32 cellular contexts compared by ENCODE assay signal in genomic region chr12:115680967-115681366, GRCh38.
A peak's percentile ranks its signal among the peaks of the same experiment; 100 is the strongest.
DNase-seq lines count a peak whose midpoint lies in the region; ATAC-seq, FAIRE-seq and TF ChIP-seq lines count a peak whose summit lies in the region.
"Had no signal": no experiment of that assay in that cellular context is flagged by ENCODE, and none has a peak within 500 bp of the region (broad histone marks: within the 10 kb centered on the region; RNA-seq: fewer than 3 reads in every experiment).

No MANE protein-coding gene starts in this region.

- H3K27me3 ChIP-seq in HepG2 (ENCODE audit: control insufficient read depth in 1 of 2, insufficient read depth in 2 of 2, low read length in 2 of 2) (no peaks in the 10 kb centered on the region), right lobe of liver (no peaks in the 10 kb centered on the region), K562 (ENCODE audit: control insufficient read depth in 2 of 2, insufficient read depth in 2 of 2, low read length in 2 of 2) (no peaks in the 10 kb centered on the region)
- H3K27me3 ChIP-seq: BE2C; BLaER1; BLaER1 treated with 17β-estradiol and CSF1 and Interleukin-3, amounts not matched to agents 10 nM and 100 nM had no signal

- H3K27ac ChIP-seq in HepG2 (ENCODE audit: extremely low read length, insufficient read depth, low read length): no peak overlapping the region
- H3K27ac ChIP-seq in right lobe of liver: no peak overlapping the region
- H3K27ac ChIP-seq in A549: no peak overlapping the region
- H3K27ac ChIP-seq in K562 (ENCODE audit: extremely low read depth, low read depth, low read length): no peak overlapping the region
- H3K27ac ChIP-seq: 22Rv1; BLaER1; BLaER1 treated with 17β-estradiol and CSF1 and Interleukin-3, amounts not matched to agents 10 nM and 100 nM; C4-2B had no signal

- TF ChIP-seq EP300 in HepG2 (IDR thresholded peaks at IDR 0.05; ENCODE audit: low read depth in 2 of 2, low read length in 2 of 2) (no peak), HepG2 (CRISPR knock-in tag; IDR thresholded peaks at IDR 0.05; ENCODE audit: borderline replicate concordance) (no peak), A549 (IDR thresholded peaks at IDR 0.05) (no peak), K562 (IDR thresholded peaks at IDR 0.05; ENCODE audit: low read length) (no peak)

- H3K4me3 ChIP-seq in HepG2 (replicated peaks in 1 of 3; ENCODE audit: insufficient read depth in 1 of 3, low read depth in 2 of 3, low read length in 3 of 3) (no peak overlapping the region), right lobe of liver (no peak overlapping the region), A549 (no peak overlapping the region), K562 (no peak overlapping the region)
- H3K4me3 ChIP-seq: BLaER1; BLaER1 treated with 17β-estradiol and CSF1 and Interleukin-3, amounts not matched to agents 10 nM and 100 nM had no signal

- POLR2A ChIA-PET in HepG2 (lab: Yijun Ruan, JAX) (no interaction called here), A549 (lab: Yijun Ruan, JAX) (no interaction called here), K562 (lab: Yijun Ruan, JAX) (interaction anchor here (0.6 to 0.9 kb wide), 2 partner anchors 623 to 1314 kb away, joined by 3 read pairs; no protein-coding TSS in a partner anchor)

- H3K9me1 ChIP-seq in K562 (ENCODE audit: control insufficient read depth, insufficient read depth, low read length): no peaks in the 10 kb centered on the region

- BruUV-seq in HepG2 (replicated peaks; lab: Mats Ljungman, UMichigan) (no TSS peak), K562 (replicated peaks; lab: Mats Ljungman, UMichigan) (no TSS peak)

- H3K4me2 ChIP-seq in HepG2 (ENCODE audit: low read depth, low read length) (no peak overlapping the region), A549 (no peak overlapping the region), K562 (ENCODE audit: insufficient read depth, low read length) (no peak overlapping the region)
- H3K4me2 ChIP-seq: BLaER1; BLaER1 treated with 17β-estradiol and CSF1 and Interleukin-3, amounts not matched to agents 10 nM and 100 nM had no signal

- H3K36me3 ChIP-seq in HepG2 (replicated peaks in 1 of 2; ENCODE audit: control insufficient read depth in 1 of 2, insufficient read depth in 2 of 2, low read length in 2 of 2) (no peaks in the 10 kb centered on the region), right lobe of liver (no peaks in the 10 kb centered on the region), K562 (ENCODE audit: control insufficient read depth, insufficient read depth, low read length) (no peaks in the 10 kb centered on the region)
- H3K36me3 ChIP-seq: BE2C; BLaER1; BLaER1 treated with 17β-estradiol and CSF1 and Interleukin-3, amounts not matched to agents 10 nM and 100 nM had no signal

- no peak for TF ChIP-seq CTCF in HepG2 (CRISPR knock-in tag; IDR thresholded peaks at IDR 0.05)
- no peak for TF ChIP-seq CTCF in right lobe of liver (IDR thresholded peaks at IDR 0.05)
- no peak for TF ChIP-seq CTCF in A549 (IDR thresholded peaks at IDR 0.05)
- no peak for TF ChIP-seq CTCF in K562 (IDR thresholded peaks at IDR 0.05 in 2 of 3, conservative IDR thresholded peaks at IDR 0.05 in 1 of 3; ENCODE audit: insufficient read depth in 2 of 3, low read depth in 1 of 3, low read length in 3 of 3)

- CTCF ChIA-PET in HepG2 (lab: Yijun Ruan, JAX; ENCODE audit: low intra/inter-chr PET ratio, low total read pairs): no interaction called here
- CTCF ChIA-PET in A549 (lab: Yijun Ruan, JAX): interaction anchor here (0.6 to 1.6 kb wide), 3 partner anchors 13 to 1588 kb away, joined by 3 to 4 read pairs (median 4); no protein-coding TSS in a partner anchor
- CTCF ChIA-PET in K562 (lab: Yijun Ruan, JAX; ENCODE audit: low intra/inter-chr PET ratio): no interaction called here

- no peak for TF ChIP-seq POLR2A in HepG2 (IDR thresholded peaks at IDR 0.05; ENCODE audit: insufficient read depth in 1 of 2, low read depth in 2 of 2, low read length in 2 of 2)
- TF ChIP-seq POLR2A in right lobe of liver (IDR thresholded peaks at IDR 0.05): no peak
- no peak for TF ChIP-seq POLR2A in A549 (IDR thresholded peaks at IDR 0.05; ENCODE audit: low read length)
- no peak for TF ChIP-seq POLR2A in K562 (conservative IDR thresholded peaks at IDR 0.05)

- H3K9ac ChIP-seq in HepG2 (ENCODE audit: insufficient read depth, low read depth, low read length): no peak overlapping the region
- H3K9ac ChIP-seq in K562 (ENCODE audit: insufficient read depth in 1 of 2, low read depth in 2 of 2, low read length in 2 of 2): no peak overlapping the region
- H3K9ac ChIP-seq: BLaER1; BLaER1 treated with 17β-estradiol and CSF1 and Interleukin-3, amounts not matched to agents 10 nM and 100 nM had no signal

- no peak for FAIRE-seq in HepG2 (lab: Jason Lieb, UNC)
- FAIRE-seq in A549 (lab: Jason Lieb, UNC): no peak
- FAIRE-seq in K562 (lab: Jason Lieb, UNC): no peak
- FAIRE-seq: A204.1, D721Med had no signal

- DNase-seq in HepG2 (ENCODE audit: low spot score): no peak
- DNase-seq in right lobe of liver: no peak
- DNase-seq in A549 (ENCODE audit: low read depth in 1 of 2, low spot score in 1 of 2): no peak
- DNase-seq in K562 (ENCODE audit: extremely low read depth in 1 of 4, low spot score in 3 of 4): no peak
- no peak for DNase-seq in GOT3 (lab: John Stamatoyannopoulos, UW)
- DNase-seq: 8988T; ACHN; AML-193; BE2C; C1 segment of cervical spinal cord; Caco-2; Calu3; CD4-positive, alpha-beta memory T cell; CD4-positive, alpha-beta T cell; CD4-positive, CD25-positive, alpha-beta regulatory T cell; CD8-positive, alpha-beta memory T cell; CD8-positive, alpha-beta T cell; COR-L47; DMS 273 treated with DMSO at 0.1 percent for 48 hours; DMS153; DMS53; DMS79; DMS79 treated with DMSO at 0.1 percent for 48 hours; DND-41; EL had no signal

- H3K4me1 ChIP-seq in HepG2 (ENCODE audit: insufficient read depth, low read length) (no peaks in the 10 kb centered on the region), right lobe of liver (no peaks in the 10 kb centered on the region), A549 (no peaks in the 10 kb centered on the region), K562 (replicated peaks in 1 of 2; ENCODE audit: control insufficient read depth in 2 of 2, insufficient read depth in 2 of 2, low read length in 2 of 2) (no peaks in the 10 kb centered on the region)
- H3K4me1 ChIP-seq: BE2C; BLaER1; BLaER1 treated with 17β-estradiol and CSF1 and Interleukin-3, amounts not matched to agents 10 nM and 100 nM; Caco-2 had no signal

- no peak overlapping the region for H2AFZ ChIP-seq in HepG2 (ENCODE audit: low read length)
- H2AFZ ChIP-seq in K562 (ENCODE audit: low read depth, low read length): no peak overlapping the region

- in situ Hi-C loops in HepG2 (cut with HindIII; ENCODE audit: extremely low pct_ligation_motif_present, low pct_unique_long_range_greater_than_20kb): no loop called here
- in situ Hi-C loops in K562 (cut with MboI): no loop called here

- intact Hi-C loops in HepG2 (cut with micrococcal nuclease; ENCODE audit: unreplicated experiment) (no loop called here), right lobe of liver (cut with DNase I) (no loop called here), K562 (cut with micrococcal nuclease) (no loop called here)

- TF ChIP-seq RAD21 in HepG2 (CRISPR knock-in tag; IDR thresholded peaks at IDR 0.05) (no peak), A549 (conservative IDR thresholded peaks at IDR 0.05 in 1 of 2, IDR thresholded peaks at IDR 0.05 in 1 of 2) (no peak), K562 (CRISPR knock-in tag; conservative IDR thresholded peaks at IDR 0.05 in 1 of 2, IDR thresholded peaks at IDR 0.05 in 1 of 2) (no peak)

- WGBS in HepG2 (ENCODE audit: low lambda C conversion rate): 8% methylated on average over 1 of the region's 1 CpG
- whole genome bisulfite sequencing in right lobe of liver (ENCODE audit: insufficient coverage, low coverage, low lambda C conversion rate, missing lambda C conversion rate): 86% methylated on average over 1 of the region's 1 CpG
- 13% methylated on average over 1 of the region's 1 CpG for WGBS in A549 (ENCODE audit: missing lambda C conversion rate)
- WGBS in K562 (ENCODE audit: insufficient coverage, low coverage, missing lambda C conversion rate): 0% methylated on average over 1 of the region's 1 CpG

- no peaks in the 10 kb centered on the region for H3K79me2 ChIP-seq in HepG2 (ENCODE audit: insufficient read depth, low read length)
- H3K79me2 ChIP-seq in K562 (ENCODE audit: control insufficient read depth, insufficient read depth, low read length): no peaks in the 10 kb centered on the region

- H4K20me1 ChIP-seq in HepG2 (ENCODE audit: insufficient read depth, low read length): no peaks in the 10 kb centered on the region
- no peaks in the 10 kb centered on the region for H4K20me1 ChIP-seq in K562 (replicated peaks; ENCODE audit: control insufficient read depth, insufficient read depth, low read length)
- H4K20me1 ChIP-seq: BLaER1; BLaER1 treated with 17β-estradiol and CSF1 and Interleukin-3, amounts not matched to agents 10 nM and 100 nM had no signal

- H3K9me3 ChIP-seq in HepG2 (ENCODE audit: low read length) (no peaks in the 10 kb centered on the region), right lobe of liver (no peaks in the 10 kb centered on the region), A549 (peaks cover 1% of the 10 kb centered on the region; the same call in 1 of the 3 replicates), K562 (replicated peaks; ENCODE audit: control insufficient read depth, insufficient read depth, low read depth, low read length) (no peaks in the 10 kb centered on the region)

- ATAC-seq in HepG2 (no peak), right lobe of liver (no peak), A549 (no peak), K562 (no peak), GM19023 (IDR thresholded peaks at IDR 0.05; ENCODE audit: unreplicated experiment) (no peak)
- ATAC-seq: CD8-positive, alpha-beta T cell had no signal

TF ChIP-seq in HepG2, 621 proteins besides CTCF, POLR2A, EP300 and RAD21:
- TF ChIP-seq ZNF12 (CRISPR knock-in tag; IDR thresholded peaks at IDR 0.05) (peak; percentile 90), CREM (IDR thresholded peaks at IDR 0.05) (no peak), CREM (CRISPR knock-in tag; IDR thresholded peaks at IDR 0.05) (no peak)

TF ChIP-seq in A549, 52 proteins besides CTCF, POLR2A, EP300 and RAD21 (continues in another document):
- TF ChIP-seq NFE2L2 (conservative IDR thresholded peaks at IDR 0.05; ENCODE audit: low read length) (no peak), KDM5A (IDR thresholded peaks at IDR 0.05) (no peak)

TF ChIP-seq in K562, 482 proteins besides CTCF, POLR2A, EP300 and RAD21 (continues in another document):
- TF ChIP-seq E2F4 (CRISPR knock-in tag; IDR thresholded peaks at IDR 0.05; ENCODE audit: low read depth): no peak

Comparison
In these comparisons a context has a peak if more than half of its experiments do, and no peak if none do; other contexts are left out.
1. Of the 241 proteins assayed by ChIP-seq in both HepG2 and K562: peak only in HepG2: none; only in K562: RAD51; in both: ZNF12; in neither: 239.